In genomic region chr6:156789081-156789943, GRCh38 we compare ENCODE assay signal across 1 cellular context.
A peak's percentile ranks its signal among the peaks of the same experiment; 100 is the strongest.
TF ChIP-seq lines count a peak whose summit lies in the region.

No MANE protein-coding gene starts in this region.

TF ChIP-seq in HEK293, 187 proteins besides CTCF, POLR2A, EP300 and RAD21:
- TF ChIP-seq ZNF664 (tag by site-specific recombination; IDR thresholded peaks at IDR 0.05) (peak; percentile 57; the same call in 1 of the 2 replicates), IKZF3 (tag by site-specific recombination; IDR thresholded peaks at IDR 0.05) (no peak), ZNF768 (tag by site-specific recombination; IDR thresholded peaks at IDR 0.05) (0 out of 2 replicates have a peak, but pooled peaks have one; percentile 32), ZNF221 (tag by site-specific recombination; IDR thresholded peaks at IDR 0.05; ENCODE audit: borderline replicate concordance) (no peak), ZNF37A (tag by site-specific recombination; IDR thresholded peaks at IDR 0.05) (no peak)
